In the genomic region with DNA sequence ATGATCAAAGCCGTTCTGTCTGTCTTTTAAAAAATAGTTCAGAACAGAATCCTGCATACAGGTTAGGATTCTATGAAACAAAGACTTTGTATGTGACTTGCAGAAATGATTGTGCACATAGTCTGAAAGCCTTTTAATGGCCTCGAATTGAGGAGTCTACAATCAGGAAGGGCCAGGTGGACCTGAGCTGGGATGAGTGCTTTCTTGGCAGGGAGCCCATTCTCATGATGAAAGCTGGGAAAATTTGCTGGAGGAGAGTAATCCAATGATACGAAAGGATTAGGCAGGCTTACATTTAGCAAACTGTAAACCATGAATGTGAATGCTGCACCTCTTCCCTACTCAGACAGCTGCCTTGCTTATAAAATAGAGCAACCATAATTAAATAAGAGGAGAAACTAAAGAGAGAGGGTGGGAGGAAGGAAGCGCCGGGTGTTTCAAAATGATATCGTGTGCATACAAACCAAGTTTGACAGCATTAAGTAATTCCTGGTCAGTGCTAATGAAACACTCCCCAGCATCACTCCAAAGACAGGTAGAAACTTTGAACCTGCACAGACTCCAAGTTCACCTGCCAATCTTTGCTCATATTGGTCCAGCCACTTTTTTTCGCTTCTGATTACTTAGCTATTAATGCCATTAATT, we compare ENCODE assay signal across 15 cellular contexts. TPM values are rescaled to one million over a fixed set of nuclear protein-coding genes. Genes with fewer than 3 reads are reported as not detected.
A peak's percentile ranks its signal among the peaks of the same experiment; 100 is the strongest.
DNase-seq lines count a peak whose midpoint lies in the region; ATAC-seq and TF ChIP-seq lines count a peak whose summit lies in the region.
"Had no signal": no experiment of that assay in that cellular context is flagged by ENCODE, and none has a peak within 500 bp of the region (broad histone marks: within the 10 kb centered on the region; RNA-seq: fewer than 3 reads in every experiment).

No MANE protein-coding gene starts in this region.

- H3K4me3 ChIP-seq in OCI-LY7 (ENCODE audit: low read depth, low read length, poor library complexity, severe bottlenecking): no peak overlapping the region
- no peak overlapping the region for H3K4me3 ChIP-seq in mesendoderm (ENCODE audit: low read length)
- H3K4me3 ChIP-seq: stomach had no signal

- DNase-seq in DMS53 (lab: John Stamatoyannopoulos, UW): peak; percentile 79
- peak; percentile 87 for DNase-seq in NCI-H2029 (lab: John Stamatoyannopoulos, UW)
- DNase-seq in OCI-LY7 (ENCODE audit: low spot score): no peak
- DNase-seq in left kidney (ENCODE audit: low read depth, low spot score): peak; percentile 53
- no peak for DNase-seq in stimulated activated naive CD8-positive, alpha-beta T cell treated with anti-CD3 and anti-CD28 coated beads, Interleukin-15, amount 100 ng/mL, for 72 hours
- no peak for DNase-seq in mesendoderm
- no peak for DNase-seq in activated naive CD4-positive, alpha-beta T cell treated with Interleukin-2 at 50 U/mL for 16 hours
- DNase-seq in T-helper 2 cell treated with Interferon-gamma antibody and Interleukin-4, amounts not matched to agents 5 μg/mL and 100 μg/mL, for 36 hours (ENCODE audit: low spot score): no peak
- DNase-seq: activated CD4-positive, CD25-positive, alpha-beta regulatory T cell treated with anti-CD3 and anti-CD28 coated beads, Interleukin-2, amount 50 U/mL, for 72 hours; dermis blood vessel endothelial cell; EL; H9; stimulated activated CD4-positive, alpha-beta T cell treated with anti-CD3 and anti-CD28 coated beads, Interleukin-15, amount 100 ng/mL, for 24 hours; stomach had no signal

- H3K4me1 ChIP-seq in OCI-LY7 (ENCODE audit: insufficient read depth, low read length, poor library complexity, severe bottlenecking): peaks cover 60% of the 10 kb centered on the region
- H3K4me1 ChIP-seq in mesendoderm (ENCODE audit: control insufficient read depth, low read depth, low read length): peaks cover 2% of the 10 kb centered on the region

- H4K8ac ChIP-seq in mesendoderm (ENCODE audit: low read depth, low read length): no peak overlapping the region

- no peak overlapping the region for H2BK15ac ChIP-seq in mesendoderm (replicated peaks; ENCODE audit: low read depth)

- intact Hi-C loops in OCI-LY7 (cut with micrococcal nuclease; ENCODE audit: unreplicated experiment): no loop called here

- no peak overlapping the region for H3K56ac ChIP-seq in mesendoderm (ENCODE audit: low read length)

- peaks cover 66% of the 10 kb centered on the region for H3K4me1 Mint-ChIP-seq in stimulated activated naive CD8-positive, alpha-beta T cell treated with anti-CD3 and anti-CD28 coated beads, Interleukin-15, amount 100 ng/mL, for 72 hours
- peaks cover 23% of the 10 kb centered on the region for H3K4me1 Mint-ChIP-seq in T-helper 2 cell treated with Interferon-gamma antibody and Interleukin-4, amounts not matched to agents 5 μg/mL and 100 μg/mL, for 36 hours (ENCODE audit: low read depth)

- ATAC-seq in stimulated activated naive CD8-positive, alpha-beta T cell treated with anti-CD3 and anti-CD28 coated beads, Interleukin-15, amount 100 ng/mL, for 72 hours: no peak

- no peaks in the 10 kb centered on the region for H3K79me1 ChIP-seq in mesendoderm (ENCODE audit: low read length)

- no TSS peak for BruUV-seq in OCI-LY7 (replicated peaks; lab: Mats Ljungman, UMichigan)

- H3K27ac ChIP-seq in OCI-LY7 (ENCODE audit: low read depth, low read length, poor library complexity, severe bottlenecking) (no peak overlapping the region), mesendoderm (ENCODE audit: low read depth, low read length) (no peak overlapping the region)
- H3K27ac ChIP-seq: stomach had no signal

- H3K4me3 Mint-ChIP-seq in stimulated activated naive CD8-positive, alpha-beta T cell treated with anti-CD3 and anti-CD28 coated beads, Interleukin-15, amount 100 ng/mL, for 72 hours: peak overlapping the region in 1 of 2 donors; percentile 28
- H3K4me3 Mint-ChIP-seq in T-helper 2 cell treated with Interferon-gamma antibody and Interleukin-4, amounts not matched to agents 5 μg/mL and 100 μg/mL, for 36 hours: no peak overlapping the region
- H3K4me3 Mint-ChIP-seq: activated naive CD4-positive, alpha-beta T cell treated with anti-CD3 and anti-CD28 coated beads, Interleukin-2, amount 50 U/mL, for 24 hours; H9 had no signal

- H3K9me3 ChIP-seq in OCI-LY7 (ENCODE audit: low read length): no peaks in the 10 kb centered on the region
- H3K9me3 ChIP-seq: stomach had no signal

- no peaks in the 10 kb centered on the region for H4K20me1 ChIP-seq in OCI-LY7 (ENCODE audit: insufficient read depth, low read length)

- H3K4ac ChIP-seq in mesendoderm (ENCODE audit: low read depth, low read length): no peak overlapping the region

- H2BK120ac ChIP-seq in mesendoderm (ENCODE audit: low read depth, low read length): no peak overlapping the region

- peaks cover 46% of the 10 kb centered on the region for H3K27me3 Mint-ChIP-seq in stimulated activated naive CD8-positive, alpha-beta T cell treated with anti-CD3 and anti-CD28 coated beads, Interleukin-15, amount 100 ng/mL, for 72 hours
- peaks cover 69% of the 10 kb centered on the region for H3K27me3 Mint-ChIP-seq in T-helper 2 cell treated with Interferon-gamma antibody and Interleukin-4, amounts not matched to agents 5 μg/mL and 100 μg/mL, for 36 hours (ENCODE audit: low read depth)
- H3K27me3 Mint-ChIP-seq: activated naive CD4-positive, alpha-beta T cell treated with anti-CD3 and anti-CD28 coated beads, Interleukin-2, amount 50 U/mL, for 24 hours had no signal

- no peaks in the 10 kb centered on the region for H3K9me3 Mint-ChIP-seq in stimulated activated naive CD8-positive, alpha-beta T cell treated with anti-CD3 and anti-CD28 coated beads, Interleukin-15, amount 100 ng/mL, for 72 hours
- no peaks in the 10 kb centered on the region for H3K9me3 Mint-ChIP-seq in T-helper 2 cell treated with Interferon-gamma antibody and Interleukin-4, amounts not matched to agents 5 μg/mL and 100 μg/mL, for 36 hours
- H3K9me3 Mint-ChIP-seq: activated naive CD4-positive, alpha-beta T cell treated with anti-CD3 and anti-CD28 coated beads, Interleukin-2, amount 50 U/mL, for 24 hours; H9 had no signal

- H3K23ac ChIP-seq in mesendoderm (ENCODE audit: low read length): no peak overlapping the region

- H3K4me2 ChIP-seq in OCI-LY7 (ENCODE audit: low read length) (peak overlapping the region; percentile 17; the same call in 1 of the 2 replicates), mesendoderm (ENCODE audit: low read length) (no peak overlapping the region)

- H3K9ac ChIP-seq in mesendoderm (ENCODE audit: low read length): no peak overlapping the region

- no peaks in the 10 kb centered on the region for H3K36me3 Mint-ChIP-seq in T-helper 2 cell treated with Interferon-gamma antibody and Interleukin-4, amounts not matched to agents 5 μg/mL and 100 μg/mL, for 36 hours (ENCODE audit: low read depth)

- no peaks in the 10 kb centered on the region for H3K79me2 ChIP-seq in OCI-LY7 (ENCODE audit: insufficient read depth, low read depth, low read length)
- H3K79me2 ChIP-seq in mesendoderm (ENCODE audit: control insufficient read depth, insufficient read depth, low read length): no peaks in the 10 kb centered on the region

- no peak overlapping the region for H3K18ac ChIP-seq in mesendoderm (ENCODE audit: low read length)

- no peaks in the 10 kb centered on the region for H3K9me2 ChIP-seq in OCI-LY7 (ENCODE audit: insufficient read depth, low read length)

- H4K5ac ChIP-seq in mesendoderm (ENCODE audit: low read length): no peak overlapping the region

- no peak overlapping the region for H3K27ac Mint-ChIP-seq in stimulated activated naive CD8-positive, alpha-beta T cell treated with anti-CD3 and anti-CD28 coated beads, Interleukin-15, amount 100 ng/mL, for 72 hours
- H3K27ac Mint-ChIP-seq in T-helper 2 cell treated with Interferon-gamma antibody and Interleukin-4, amounts not matched to agents 5 μg/mL and 100 μg/mL, for 36 hours: no peak overlapping the region
- H3K27ac Mint-ChIP-seq: activated naive CD4-positive, alpha-beta T cell treated with anti-CD3 and anti-CD28 coated beads, Interleukin-2, amount 50 U/mL, for 24 hours; H9 had no signal

- no peak overlapping the region for H2BK5ac ChIP-seq in mesendoderm (ENCODE audit: low read length)

- no peaks in the 10 kb centered on the region for H3K27me3 ChIP-seq in mesendoderm (ENCODE audit: insufficient read depth, low read length, poor library complexity)

- peak overlapping the region; percentile 72; the same call in 1 of the 2 replicates for H2AFZ ChIP-seq in OCI-LY7 (ENCODE audit: low read length)

- no peak for TF ChIP-seq CTCF in OCI-LY7 (conservative IDR thresholded peaks at IDR 0.05; ENCODE audit: low read length)

- POLR2A ChIA-PET in OCI-LY7 (lab: Charles Lee): interaction anchor here (0.6 to 2.0 kb wide), 7 partner anchors 8 to 622 kb away, joined by 3 to 11 read pairs (median 3); no protein-coding TSS in a partner anchor

- no peak overlapping the region for H2AK5ac ChIP-seq in mesendoderm (ENCODE audit: low read length)

- CTCF ChIA-PET in OCI-LY7 (lab: Charles Lee; ENCODE audit: unreplicated experiment): no interaction called here

- H3K36me3 ChIP-seq in OCI-LY7 (ENCODE audit: insufficient read depth, low read length) (no peaks in the 10 kb centered on the region), mesendoderm (ENCODE audit: control insufficient read depth, insufficient read depth, low read length) (no peaks in the 10 kb centered on the region)
- H3K36me3 ChIP-seq: stomach had no signal

- no CpG with 5 or more reads among the region's 7 CpGs for WGBS in mesendoderm (ENCODE audit: extremely low coverage, insufficient coverage, low lambda C conversion rate)

RNA-seq across cellular contexts. Expression of a gene that starts 23.7 kb away (rescaled TPM):
- total RNA-seq in OCI-LY7 (2014; rRNA removed; shearing (Covaris generic)): 367 and 432 TPM in 2 replicates
- 243 and 289 TPM in 2 replicates for total RNA-seq in OCI-LY7 (2022)
- 1.7 TPM for polyA plus RNA-seq in mesendoderm (2013, experiment 1 of 2)
- polyA plus RNA-seq in mesendoderm (2013, experiment 2 of 2): 1.9 TPM

Comparison
In these comparisons a context has a peak if more than half of its experiments do, and no peak if none do; other contexts are left out.
1. DNase-seq: peak in DMS53 (single experiment), NCI-H2029 (single experiment) and left kidney (single experiment); none in OCI-LY7 (single experiment), stimulated activated naive CD8-positive, alpha-beta T cell treated with anti-CD3 and anti-CD28 coated beads, Interleukin-15, amount 100 ng/mL, for 72 hours (0 of 2), mesendoderm (single experiment), activated naive CD4-positive, alpha-beta T cell treated with Interleukin-2 at 50 U/mL for 16 hours (single experiment) and T-helper 2 cell treated with Interferon-gamma antibody and Interleukin-4, amounts not matched to agents 5 μg/mL and 100 μg/mL, for 36 hours (single experiment).